22 cellular contexts compared by ENCODE assay signal in the genomic region with DNA sequence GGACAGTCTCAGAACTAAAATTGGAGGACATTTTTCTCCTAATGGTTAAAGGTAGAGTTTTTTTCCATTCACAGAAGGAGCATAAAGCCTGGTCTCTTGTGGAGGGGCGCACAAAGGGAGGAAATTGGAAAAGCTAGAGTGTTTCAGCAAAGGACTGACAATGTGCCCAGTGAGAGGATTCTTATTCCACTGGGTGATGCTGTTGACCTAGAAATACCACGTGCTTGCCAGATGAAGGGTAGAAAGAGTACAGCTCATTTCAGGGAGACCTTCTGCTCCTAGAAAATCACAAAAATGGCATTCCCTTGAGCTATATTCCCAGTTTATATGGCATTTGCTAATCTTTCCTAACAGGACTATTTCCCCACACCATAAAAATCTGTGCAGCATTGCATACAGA. TPM values are rescaled to one million over a fixed set of nuclear protein-coding genes. Genes with fewer than 3 reads are reported as not detected.
A peak's percentile ranks its signal among the peaks of the same experiment; 100 is the strongest.
DNase-seq lines count a peak whose midpoint lies in the region; TF ChIP-seq lines count a peak whose summit lies in the region.
"Had no signal": no experiment of that assay in that cellular context is flagged by ENCODE, and none has a peak within 500 bp of the region (broad histone marks: within the 10 kb centered on the region; RNA-seq: fewer than 3 reads in every experiment).

No MANE protein-coding gene starts in this region.

- TF ChIP-seq POLR2A in ovary (IDR thresholded peaks at IDR 0.05) (no peak), esophagus squamous epithelium (IDR thresholded peaks at IDR 0.05) (no peak)

- H2AFZ ChIP-seq in Karpas-422 (ENCODE audit: low read length), result no peak overlapping the region

- no peak overlapping the region for H3K27ac Mint-ChIP-seq in osteocyte (ENCODE audit: unreplicated experiment)
- H3K27ac Mint-ChIP-seq: activated naive CD4-positive, alpha-beta T cell treated with anti-CD3 and anti-CD28 coated beads, Interleukin-2, amount 50 U/mL, for 24 hours; natural killer cell treated with Interleukin-12 subunit alpha and Interleukin-12 subunit beta and Interleukin-15 and Interleukin-18, amount 100 ng/mL, for 72 hours had no signal

- TF ChIP-seq CTCF in WERI-Rb-1 (IDR thresholded peaks at IDR 0.05; ENCODE audit: low read depth, low read length) (0 out of 2 replicates have a peak, but pooled peaks have one; percentile 23), osteocyte (IDR thresholded peaks at IDR 0.05) (peak; percentile 18), ovary (IDR thresholded peaks at IDR 0.05) (no peak), esophagus squamous epithelium (IDR thresholded peaks at IDR 0.05) (no peak)

- no peak overlapping the region for H3K4me2 ChIP-seq in Karpas-422 (ENCODE audit: low read depth, low read length, poor library complexity, severe bottlenecking)

- H3K4me1 ChIP-seq in Karpas-422 (ENCODE audit: low read length) (no peaks in the 10 kb centered on the region), ovary (ENCODE audit: insufficient read depth) (no peaks in the 10 kb centered on the region), esophagus squamous epithelium (no peaks in the 10 kb centered on the region)
- H3K4me1 ChIP-seq: thyroid gland had no signal

- H3K4me3 ChIP-seq in Karpas-422 (ENCODE audit: low read length), result no peak overlapping the region
- H3K4me3 ChIP-seq in WERI-Rb-1 (ENCODE audit: low read depth, low read length), result no peak overlapping the region
- H3K4me3 ChIP-seq in ovary, result no peak overlapping the region
- H3K4me3 ChIP-seq in esophagus squamous epithelium, result no peak overlapping the region
- H3K4me3 ChIP-seq: thyroid gland had no signal

- no peak for TF ChIP-seq EP300 in ovary (IDR thresholded peaks at IDR 0.05)

- H3K79me2 ChIP-seq in Karpas-422 (ENCODE audit: low read length), result no peaks in the 10 kb centered on the region

- no peaks in the 10 kb centered on the region for H4K20me1 ChIP-seq in Karpas-422 (ENCODE audit: insufficient read depth, low read depth, low read length)

- H3K9me2 ChIP-seq in Karpas-422 (replicated peaks; ENCODE audit: insufficient read depth, low read length), result no peaks in the 10 kb centered on the region

- peak; percentile 17 for DNase-seq in NOMO-1 treated with DMSO at 0.1 percent for 48 hours (lab: John Stamatoyannopoulos, UW; ENCODE audit: unreplicated experiment)
- no peak for DNase-seq in NOMO-1 (lab: John Stamatoyannopoulos, UW; ENCODE audit: unreplicated experiment in 2 of 2)
- peak; percentile 68 for DNase-seq in Karpas-422
- DNase-seq in WERI-Rb-1, result no peak
- DNase-seq in osteocyte (ENCODE audit: extremely low spot score, unreplicated experiment), result no peak
- no peak for DNase-seq in pons (ENCODE audit: low spot score)
- no peak for DNase-seq in ovary
- DNase-seq in esophagus squamous epithelium (lab: John Stamatoyannopoulos, UW), result no peak
- DNase-seq: aorta; C1 segment of cervical spinal cord; Calu3; caudate nucleus; NCI-H1436; NCI-H2171; NCI-H82; stimulated activated naive CD4-positive, alpha-beta T cell treated with Interleukin-2 at 50 U/mL for 16 hours; thyroid gland had no signal

- H3K27me3 Mint-ChIP-seq in osteocyte (ENCODE audit: unreplicated experiment), result peaks cover 10% of the 10 kb centered on the region

- no peak overlapping the region for H3K4me3 Mint-ChIP-seq in osteocyte (ENCODE audit: unreplicated experiment)
- H3K4me3 Mint-ChIP-seq: activated naive CD4-positive, alpha-beta T cell treated with anti-CD3 and anti-CD28 coated beads, Interleukin-2, amount 50 U/mL, for 24 hours; natural killer cell treated with Interleukin-12 subunit alpha and Interleukin-12 subunit beta and Interleukin-15 and Interleukin-18, amount 100 ng/mL, for 72 hours had no signal

- H3K27me3 ChIP-seq in Karpas-422 (ENCODE audit: low read length) (no peaks in the 10 kb centered on the region), WERI-Rb-1 (ENCODE audit: insufficient read depth, low read depth, severe bottlenecking) (peaks cover 29% of the 10 kb centered on the region), ovary (no peaks in the 10 kb centered on the region), esophagus squamous epithelium (no peaks in the 10 kb centered on the region)
- H3K27me3 ChIP-seq: thyroid gland had no signal

- WGBS in ovary, 3 donors, result 59 to 69% (median 61%) methylated on average over 2 of the region's 2 CpGs
- WGBS in esophagus squamous epithelium, 2 donors, result 58 to 76% methylated on average over 2 of the region's 2 CpGs

- H3K27ac ChIP-seq in Karpas-422 (ENCODE audit: low read length) (no peak overlapping the region), WERI-Rb-1 (no peak overlapping the region), ovary (no peak overlapping the region), esophagus squamous epithelium (no peak overlapping the region)
- H3K27ac ChIP-seq: thyroid gland had no signal

- H3K36me3 Mint-ChIP-seq in osteocyte (ENCODE audit: unreplicated experiment), result no peaks in the 10 kb centered on the region
- H3K36me3 Mint-ChIP-seq: activated naive CD4-positive, alpha-beta T cell treated with anti-CD3 and anti-CD28 coated beads, Interleukin-2, amount 50 U/mL, for 24 hours; natural killer cell treated with Interleukin-12 subunit alpha and Interleukin-12 subunit beta and Interleukin-15 and Interleukin-18, amount 100 ng/mL, for 72 hours had no signal

- H3K9me3 ChIP-seq in Karpas-422 (ENCODE audit: low read length), result no peaks in the 10 kb centered on the region
- H3K9me3 ChIP-seq in WERI-Rb-1 (ENCODE audit: severe bottlenecking), result no peaks in the 10 kb centered on the region
- H3K9me3 ChIP-seq in ovary, result no peaks in the 10 kb centered on the region
- no peaks in the 10 kb centered on the region for H3K9me3 ChIP-seq in esophagus squamous epithelium
- H3K9me3 ChIP-seq: thyroid gland had no signal

- no peaks in the 10 kb centered on the region for H3K36me3 ChIP-seq in Karpas-422 (ENCODE audit: insufficient read depth, low read length)
- H3K36me3 ChIP-seq in WERI-Rb-1, result no peaks in the 10 kb centered on the region
- H3K36me3 ChIP-seq in ovary, result no peaks in the 10 kb centered on the region
- no peaks in the 10 kb centered on the region for H3K36me3 ChIP-seq in esophagus squamous epithelium
- H3K36me3 ChIP-seq: thyroid gland had no signal

- intact Hi-C loops in ovary (cut with DNase I), result no loop called here
- intact Hi-C loops in esophagus squamous epithelium (cut with DNase I), result no loop called here

- H3K9ac ChIP-seq in Karpas-422 (ENCODE audit: low read length), result no peak overlapping the region

- H3K4me1 Mint-ChIP-seq in osteocyte (ENCODE audit: unreplicated experiment), result no peaks in the 10 kb centered on the region
- H3K4me1 Mint-ChIP-seq: activated naive CD4-positive, alpha-beta T cell treated with anti-CD3 and anti-CD28 coated beads, Interleukin-2, amount 50 U/mL, for 24 hours had no signal

- no peaks in the 10 kb centered on the region for H3K9me3 Mint-ChIP-seq in osteocyte (ENCODE audit: unreplicated experiment)
- H3K9me3 Mint-ChIP-seq: activated naive CD4-positive, alpha-beta T cell treated with anti-CD3 and anti-CD28 coated beads, Interleukin-2, amount 50 U/mL, for 24 hours; natural killer cell treated with Interleukin-12 subunit alpha and Interleukin-12 subunit beta and Interleukin-15 and Interleukin-18, amount 100 ng/mL, for 72 hours had no signal

RNA-seq across cellular contexts. Expression of a gene that starts 21.1 kb away (rescaled TPM):
- not detected in 2 replicates for total RNA-seq in Karpas-422 (2014; rRNA removed; shearing (Covaris generic); ENCODE audit: low replicate concordance)
- total RNA-seq in osteocyte (not detected in 2 replicates), ovary (1 to 10 TPM in 1 of 7 donors, not detected in 6; 1.3 TPM), esophagus squamous epithelium (not detected)
- not detected for polyA plus RNA-seq in ovary
- total RNA-seq: Calu3; natural killer cell treated with Interleukin-12 subunit alpha and Interleukin-12 subunit beta and Interleukin-15 and Interleukin-18, amount 100 ng/mL, for 72 hours; posterior vena cava; RPMI7951; thyroid gland had no signal
- polyA plus RNA-seq: aorta, esophagus had no signal

RNA-seq across cellular contexts. Expression of a gene that starts 30.2 kb away (rescaled TPM):
- 2.7 and 12.1 TPM in 2 replicates for total RNA-seq in Karpas-422 (2014; rRNA removed; shearing (Covaris generic); ENCODE audit: low replicate concordance)
- total RNA-seq in osteocyte, result not detected in 2 replicates
- 10 to 100 TPM in 5 of 7 donors, 1 to 10 TPM in 2; 5.9 to 30.1 (median 11.6) TPM for total RNA-seq in ovary
- 10 to 100 TPM in 1 of 2 donors, 1 to 10 TPM in 1; 5.4 to 38.2 TPM for polyA plus RNA-seq in ovary
- total RNA-seq in esophagus squamous epithelium, result 10 to 100 TPM in 2 of 4 donors, 1 to 10 TPM in 2; 3.8 to 23.5 (median 10.3) TPM
- total RNA-seq: Calu3, RPMI7951 had no signal

RNA-seq across cellular contexts. Expression of a gene that starts 48.1 kb away (rescaled TPM):
- total RNA-seq in Karpas-422 (2014; rRNA removed; shearing (Covaris generic); ENCODE audit: low replicate concordance), result 0.65 and 1.3 TPM in 2 replicates
- total RNA-seq in osteocyte (not detected in 2 replicates), ovary (1 to 10 TPM in 2 of 7 donors, under 1 TPM in 5; 0.10 to 1.3 (median 0.82) TPM), esophagus squamous epithelium (under 1 TPM; 0.15 to 0.95 (median 0.42) TPM)
- 1 to 10 TPM in 1 of 2 donors, under 1 TPM in 1; 0.22 to 2.1 TPM for polyA plus RNA-seq in ovary
- total RNA-seq: Calu3, RPMI7951 had no signal

Comparison
In these comparisons a context has a peak if more than half of its experiments do, and no peak if none do; other contexts are left out.
1. DNase-seq: peak in NOMO-1 treated with DMSO at 0.1 percent for 48 hours (single experiment) and Karpas-422 (single experiment); none in NOMO-1 (0 of 2), WERI-Rb-1 (single experiment), osteocyte (single experiment), pons (single experiment), ovary (0 of 5) and esophagus squamous epithelium (single experiment).
2. CTCF ChIP-seq: peak in WERI-Rb-1 (single experiment) and osteocyte (single experiment); none in ovary (0 of 3) and esophagus squamous epithelium (0 of 6).